ENCODE assay signal across 8 cellular contexts in the genomic region with DNA sequence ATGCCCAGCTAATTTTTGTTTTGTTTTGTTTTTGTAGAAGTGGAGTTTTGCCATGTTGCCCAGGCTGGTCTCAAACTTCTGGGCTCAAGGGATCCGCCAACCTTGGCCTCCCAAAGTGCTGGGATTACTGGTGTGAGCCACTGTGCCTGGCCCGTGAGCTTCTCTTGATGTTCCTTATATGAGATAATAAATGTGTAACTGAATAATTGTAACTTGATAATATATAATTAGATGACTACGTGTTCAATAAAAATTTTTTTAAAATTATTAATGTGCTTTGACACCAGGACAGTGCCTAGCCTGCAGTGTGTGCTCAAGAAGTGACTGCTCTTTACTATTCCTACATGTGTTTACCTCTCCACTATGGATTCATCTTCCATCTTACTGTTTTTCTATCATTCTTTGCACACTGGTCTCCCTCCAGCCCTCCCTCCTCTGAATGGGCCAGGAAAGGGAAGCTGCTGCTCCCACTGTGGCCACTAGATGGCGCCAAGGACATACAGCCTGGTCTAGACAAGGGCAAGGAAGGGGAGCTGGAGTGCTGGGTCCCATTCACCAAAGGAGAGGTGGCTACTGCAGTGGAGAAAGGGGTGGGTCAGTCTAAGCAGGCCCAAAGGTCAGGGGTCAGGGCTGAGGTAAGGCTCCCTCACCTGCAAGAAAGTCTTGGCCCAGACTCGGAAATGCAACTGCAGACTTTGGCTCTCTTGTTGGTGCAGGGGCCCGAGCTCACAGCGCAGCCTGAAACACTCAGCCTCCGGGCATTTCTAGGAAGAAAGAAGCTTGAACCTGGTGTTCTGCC. TPM values are rescaled to one million over a fixed set of nuclear protein-coding genes. Genes with fewer than 3 reads are reported as not detected.
DNase-seq lines count a peak whose midpoint lies in the region; ATAC-seq and TF ChIP-seq lines count a peak whose summit lies in the region.

No MANE protein-coding gene starts in this region.

- intact Hi-C loops in ascending aorta (cut with DNase I) = loop anchor here (1.0 kb wide), 1 partner anchor 40 kb away; no protein-coding TSS in a partner anchor

- H4K20me1 ChIP-seq in hepatocyte (ENCODE audit: insufficient read depth, poor library complexity, severe bottlenecking) (no peaks in the 10 kb centered on the region), smooth muscle cell (ENCODE audit: low read depth) (peaks cover 15% of the 10 kb centered on the region)

- POLR2A ChIA-PET in HEK293 (lab: Yijun Ruan, JAX) = interaction anchor here (0.8 to 1.7 kb wide), 4 partner anchors 19 to 41 kb away, joined by 3 to 15 read pairs (median 5); no protein-coding TSS in a partner anchor

- H3K4me1 ChIP-seq in HEK293 (ENCODE audit: control insufficient read depth, insufficient read depth, low read length) (no peaks in the 10 kb centered on the region), ascending aorta (no peaks in the 10 kb centered on the region), hepatocyte (ENCODE audit: insufficient read depth) (no peaks in the 10 kb centered on the region), smooth muscle cell (ENCODE audit: low read depth) (no peaks in the 10 kb centered on the region)

- CTCF ChIA-PET in HEK293 (lab: Yijun Ruan, JAX) = interaction anchor here (0.6 to 12.2 kb wide), 44 partner anchors 13 to 1449 kb away, joined by 3 to 924 read pairs (median 4); partner anchors contain the start of genes ITGA5 and ZNF385A

- H3K27me3 ChIP-seq in ascending aorta (no peaks in the 10 kb centered on the region), hepatocyte (no peaks in the 10 kb centered on the region), smooth muscle cell (ENCODE audit: low read depth) (no peaks in the 10 kb centered on the region)

- H3F3A ChIP-seq in smooth muscle cell (ENCODE audit: low read depth) = peaks cover 38% of the 10 kb centered on the region

- DNase-seq in ELF-1 (ENCODE audit: low read depth, low spot score) (peak; percentile 97), NCI-H1694 treated with DMSO at 0.1 percent for 48 hours (lab: John Stamatoyannopoulos, UW) (peak; percentile 44), T1000 (lab: John Stamatoyannopoulos, UW) (peak; percentile 100), ascending aorta (ENCODE audit: low spot score in 2 of 2) (peak in 1 of 2 donors; percentile 95), hepatocyte (ENCODE audit: low spot score) (peak; percentile 87), smooth muscle cell (lab: John Stamatoyannopoulos, UW; ENCODE audit: unreplicated experiment) (peak; percentile 76)

- no peaks in the 10 kb centered on the region for H3K9me3 ChIP-seq in HEK293 (ENCODE audit: control insufficient read depth, insufficient read depth, low read depth, low read length)
- no peaks in the 10 kb centered on the region for H3K9me3 ChIP-seq in ascending aorta
- no peaks in the 10 kb centered on the region for H3K9me3 ChIP-seq in hepatocyte (ENCODE audit: low read depth)
- no peaks in the 10 kb centered on the region for H3K9me3 ChIP-seq in smooth muscle cell (replicated peaks; ENCODE audit: low read depth)

- TF ChIP-seq CTCF in HEK293 (tag by site-specific recombination; IDR thresholded peaks at IDR 0.05) = peak; percentile 96
- peak; percentile 93 to 96 (median 95) for TF ChIP-seq CTCF in ascending aorta (IDR thresholded peaks at IDR 0.05)
- TF ChIP-seq CTCF in hepatocyte (IDR thresholded peaks at IDR 0.05; ENCODE audit: poor library complexity) = peak; percentile 99
- TF ChIP-seq CTCF in smooth muscle cell (IDR thresholded peaks at IDR 0.05; ENCODE audit: borderline replicate concordance, insufficient read depth, poor library complexity, severe bottlenecking) = peak; percentile 99

- 74% methylated on average over 8 of the region's 8 CpGs for WGBS in hepatocyte (ENCODE audit: low lambda C conversion rate, missing lambda C conversion rate)
- WGBS in smooth muscle cell (ENCODE audit: low lambda C conversion rate) = 74% methylated on average over 8 of the region's 8 CpGs

- H2AFZ ChIP-seq in hepatocyte (no peak overlapping the region), smooth muscle cell (ENCODE audit: low read depth) (no peak overlapping the region)

- H3K36me3 ChIP-seq in HEK293 (ENCODE audit: control insufficient read depth in 2 of 2, insufficient read depth in 1 of 2, low read length in 2 of 2) = peaks cover 16 to 98% of the 10 kb centered on the region in 2 experiments
- H3K36me3 ChIP-seq in ascending aorta = peaks cover 100% of the 10 kb centered on the region in 2 donors
- no peaks in the 10 kb centered on the region for H3K36me3 ChIP-seq in hepatocyte (replicated peaks; ENCODE audit: insufficient read depth, low read depth)
- H3K36me3 ChIP-seq in smooth muscle cell (ENCODE audit: low read depth) = peaks cover 11% of the 10 kb centered on the region

- no peak overlapping the region for H3K9ac ChIP-seq in smooth muscle cell (ENCODE audit: low read depth)

- ATAC-seq in GM18505 (IDR thresholded peaks at IDR 0.05; ENCODE audit: unreplicated experiment) = no peak

- H3K9me2 ChIP-seq in hepatocyte (replicated peaks; ENCODE audit: insufficient read depth) = no peaks in the 10 kb centered on the region

- H3K79me2 ChIP-seq in hepatocyte = no peaks in the 10 kb centered on the region
- no peaks in the 10 kb centered on the region for H3K79me2 ChIP-seq in smooth muscle cell (ENCODE audit: low read depth)

- no peak overlapping the region for H3K4me2 ChIP-seq in hepatocyte
- H3K4me2 ChIP-seq in smooth muscle cell = no peak overlapping the region

- H3K27ac ChIP-seq in HEK293 (ENCODE audit: extremely low read depth, low read depth, low read length) (no peak overlapping the region), ascending aorta (peak overlapping the region in 1 of 2 donors; percentile 27), hepatocyte (no peak overlapping the region), smooth muscle cell (ENCODE audit: low read depth) (no peak overlapping the region)

- TF ChIP-seq POLR2A in GM18505 (IDR thresholded peaks at IDR 0.05; ENCODE audit: borderline replicate concordance, extremely low read depth, insufficient read depth, insufficient read length) = no peak

- no peak overlapping the region for H3K4me3 ChIP-seq in HEK293 (ENCODE audit: low read depth, low read length)
- no peak overlapping the region for H3K4me3 ChIP-seq in ascending aorta
- no peak overlapping the region for H3K4me3 ChIP-seq in hepatocyte
- H3K4me3 ChIP-seq in smooth muscle cell = no peak overlapping the region

TF ChIP-seq in HEK293, 187 proteins besides CTCF, POLR2A, EP300 and RAD21 (continues in another document):
- TF ChIP-seq, protein P1, sequence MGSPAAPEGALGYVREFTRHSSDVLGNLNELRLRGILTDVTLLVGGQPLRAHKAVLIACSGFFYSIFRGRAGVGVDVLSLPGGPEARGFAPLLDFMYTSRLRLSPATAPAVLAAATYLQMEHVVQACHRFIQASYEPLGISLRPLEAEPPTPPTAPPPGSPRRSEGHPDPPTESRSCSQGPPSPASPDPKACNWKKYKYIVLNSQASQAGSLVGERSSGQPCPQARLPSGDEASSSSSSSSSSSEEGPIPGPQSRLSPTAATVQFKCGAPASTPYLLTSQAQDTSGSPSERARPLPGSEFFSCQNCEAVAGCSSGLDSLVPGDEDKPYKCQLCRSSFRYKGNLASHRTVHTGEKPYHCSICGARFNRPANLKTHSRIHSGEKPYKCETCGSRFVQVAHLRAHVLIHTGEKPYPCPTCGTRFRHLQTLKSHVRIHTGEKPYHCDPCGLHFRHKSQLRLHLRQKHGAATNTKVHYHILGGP (tag by site-specific recombination; IDR thresholded peaks at IDR 0.05) = no peak
- TF ChIP-seq ZNF660 (tag by site-specific recombination; IDR thresholded peaks at IDR 0.05) = 0 out of 2 replicates have a peak, but pooled peaks have one; percentile 36
- no peak for TF ChIP-seq GLI2 (tag by site-specific recombination; IDR thresholded peaks at IDR 0.05; ENCODE audit: borderline replicate concordance, low read depth)
- peak; percentile 94 for TF ChIP-seq ZNF654 (tag by site-specific recombination; IDR thresholded peaks at IDR 0.05; ENCODE audit: low read depth)
- TF ChIP-seq ZNF146 (tag by site-specific recombination; IDR thresholded peaks at IDR 0.05) = no peak
- no peak for TF ChIP-seq YY1 (tag by site-specific recombination; IDR thresholded peaks at IDR 0.05)
- TF ChIP-seq HIC1 (tag by site-specific recombination; IDR thresholded peaks at IDR 0.05) = no peak
- 0 out of 2 replicates have a peak, but pooled peaks have one; percentile 29 for TF ChIP-seq ZFP69B (tag by site-specific recombination; IDR thresholded peaks at IDR 0.05)
- no peak for TF ChIP-seq ZNF658 (tag by site-specific recombination; IDR thresholded peaks at IDR 0.05)

RNA-seq across cellular contexts. Expression of gene ZNF385A, which starts 14.7 kb away (rescaled TPM):
- total RNA-seq in ascending aorta (53.2 TPM), hepatocyte (2.2 and 5.6 TPM in 2 replicates), smooth muscle cell (9.3 and 20.2 TPM in 2 replicates)
- polyA plus RNA-seq in hepatocyte (4.2 and 4.6 TPM in 2 replicates), smooth muscle cell (6.5 and 17.2 TPM in 2 replicates)

RNA-seq across cellular contexts. Expression of gene ITGA5, which starts 19.9 kb away (rescaled TPM):
- total RNA-seq in ascending aorta = 973 TPM
- total RNA-seq in hepatocyte = 31.3 and 45.7 TPM in 2 replicates
- 53.6 and 57.2 TPM in 2 replicates for polyA plus RNA-seq in hepatocyte
- 151 and 163 TPM in 2 replicates for total RNA-seq in smooth muscle cell
- 192 and 202 TPM in 2 replicates for polyA plus RNA-seq in smooth muscle cell

RNA-seq across cellular contexts. Expression of gene GPR84, which starts 34.9 kb away (rescaled TPM):
- not detected for total RNA-seq in ascending aorta
- total RNA-seq in hepatocyte = 0.07 TPM in 1 of 2 replicates, not detected in the other
- not detected in 2 replicates for polyA plus RNA-seq in hepatocyte
- total RNA-seq in smooth muscle cell = 0.09 and 0.13 TPM in 2 replicates
- 0.46 TPM in 1 of 2 replicates, not detected in the other for polyA plus RNA-seq in smooth muscle cell
